Comparison of ENCODE assay signal across 23 cellular contexts in genomic region chr15:47402829-47403228, GRCh38.
"Had no signal": no experiment of that assay in that cellular context is flagged by ENCODE, and none has a peak within 500 bp of the region (broad histone marks: within the 10 kb centered on the region; RNA-seq: fewer than 3 reads in every experiment).

No MANE protein-coding gene starts in this region.

- DNase-seq: IMR-90, Karpas-422, KG1, MM.1S, MV-4-11, NCI-H1048, NCI-H1105, NCI-H1436 treated with DMSO at 0.1 percent for 48 hours, NCI-H1694, NCI-H187 treated with DMSO at 0.1 percent for 48 hours, NCI-H2029 treated with DMSO at 0.1 percent for 48 hours, NCI-H2171, NCI-H226, NCI-H446, NCI-H510A, NCI-H524 treated with DMSO at 0.1 percent for 48 hours, NCI-H69, NCI-H774, RPMI8226, SHP77, SK-N-SH had no signal

- H3K9me3 ChIP-seq: SK-N-SH had no signal

- ATAC-seq: HepG2 had no signal

- FAIRE-seq: HepG2, RCC 7860 had no signal

- H3K4me2 ChIP-seq: SK-N-SH had no signal

- H3K9ac ChIP-seq: SK-N-SH had no signal
